In genomic region chr9:128504485-128505413, GRCh38 we compare ENCODE assay signal across 1 cellular context.
TF ChIP-seq lines count a peak whose summit lies in the region.

Gene GLE1, plus strand, starts transcription at chr9:128504719. Its CDS starts 87 bp downstream, at chr9:128504806.

TF ChIP-seq in HepG2, 621 proteins besides CTCF, POLR2A, EP300 and RAD21 (continued from another document and continues in another):
- 0 out of 2 replicates have a peak, but pooled peaks have one; percentile 35 for TF ChIP-seq NFKBIZ (CRISPR knock-in tag; IDR thresholded peaks at IDR 0.05)
- TF ChIP-seq PATZ1 (CRISPR knock-in tag; IDR thresholded peaks at IDR 0.05), result peak; percentile 68
- TF ChIP-seq KMT2A (CRISPR knock-in tag; IDR thresholded peaks at IDR 0.05), result peak; percentile 84
- no peak for TF ChIP-seq FOXP1 (IDR thresholded peaks at IDR 0.05)
- no peak for TF ChIP-seq FOXP1 (CRISPR knock-in tag; IDR thresholded peaks at IDR 0.05)
- TF ChIP-seq, protein P1, sequence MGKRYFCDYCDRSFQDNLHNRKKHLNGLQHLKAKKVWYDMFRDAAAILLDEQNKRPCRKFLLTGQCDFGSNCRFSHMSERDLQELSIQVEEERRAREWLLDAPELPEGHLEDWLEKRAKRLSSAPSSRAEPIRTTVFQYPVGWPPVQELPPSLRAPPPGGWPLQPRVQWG (CRISPR knock-in tag; IDR thresholded peaks at IDR 0.05; ENCODE audit: borderline replicate concordance, low read depth), result no peak
- TF ChIP-seq NKX3-1 (CRISPR knock-in tag; IDR thresholded peaks at IDR 0.05), result peak; percentile 81; the same call in 1 of the 2 replicates
- TF ChIP-seq ZNF121 (CRISPR knock-in tag; IDR thresholded peaks at IDR 0.05), result 0 out of 2 replicates have a peak, but pooled peaks have one; percentile 7
- 0 out of 2 replicates have a peak, but pooled peaks have one; percentile 66 for TF ChIP-seq SSRP1 (CRISPR knock-in tag; IDR thresholded peaks at IDR 0.05)
- no peak for TF ChIP-seq LRRFIP1 (CRISPR knock-in tag; conservative IDR thresholded peaks at IDR 0.05)
- TF ChIP-seq ZNF543 (CRISPR knock-in tag; IDR thresholded peaks at IDR 0.05), result peak; percentile 86
- peak; percentile 60 for TF ChIP-seq GABPA (IDR thresholded peaks at IDR 0.05; ENCODE audit: low read depth, low read length)
- peak; percentile 83 for TF ChIP-seq GABPA (CRISPR knock-in tag; IDR thresholded peaks at IDR 0.05; ENCODE audit: low read depth)
- TF ChIP-seq, protein P2, sequence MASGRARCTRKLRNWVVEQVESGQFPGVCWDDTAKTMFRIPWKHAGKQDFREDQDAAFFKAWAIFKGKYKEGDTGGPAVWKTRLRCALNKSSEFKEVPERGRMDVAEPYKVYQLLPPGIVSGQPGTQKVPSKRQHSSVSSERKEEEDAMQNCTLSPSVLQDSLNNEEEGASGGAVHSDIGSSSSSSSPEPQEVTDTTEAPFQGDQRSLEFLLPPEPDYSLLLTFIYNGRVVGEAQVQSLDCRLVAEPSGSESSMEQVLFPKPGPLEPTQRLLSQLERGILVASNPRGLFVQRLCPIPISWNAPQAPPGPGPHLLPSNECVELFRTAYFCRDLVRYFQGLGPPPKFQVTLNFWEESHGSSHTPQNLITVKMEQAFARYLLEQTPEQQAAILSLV (CRISPR knock-in tag; IDR thresholded peaks at IDR 0.05; ENCODE audit: borderline replicate concordance), result peak; percentile 96; the same call in 1 of the 2 replicates
- TF ChIP-seq, protein P3, sequence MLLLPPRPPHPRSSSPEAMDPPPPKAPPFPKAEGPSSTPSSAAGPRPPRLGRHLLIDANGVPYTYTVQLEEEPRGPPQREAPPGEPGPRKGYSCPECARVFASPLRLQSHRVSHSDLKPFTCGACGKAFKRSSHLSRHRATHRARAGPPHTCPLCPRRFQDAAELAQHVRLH (CRISPR knock-in tag; IDR thresholded peaks at IDR 0.05; ENCODE audit: borderline replicate concordance, low read depth), result peak; percentile 73; the same call in 1 of the 2 replicates
- no peak; the same call in 1 of the 2 replicates for TF ChIP-seq CBX5 (CRISPR knock-in tag; IDR thresholded peaks at IDR 0.05; ENCODE audit: borderline replicate concordance)
- TF ChIP-seq, protein P4, sequence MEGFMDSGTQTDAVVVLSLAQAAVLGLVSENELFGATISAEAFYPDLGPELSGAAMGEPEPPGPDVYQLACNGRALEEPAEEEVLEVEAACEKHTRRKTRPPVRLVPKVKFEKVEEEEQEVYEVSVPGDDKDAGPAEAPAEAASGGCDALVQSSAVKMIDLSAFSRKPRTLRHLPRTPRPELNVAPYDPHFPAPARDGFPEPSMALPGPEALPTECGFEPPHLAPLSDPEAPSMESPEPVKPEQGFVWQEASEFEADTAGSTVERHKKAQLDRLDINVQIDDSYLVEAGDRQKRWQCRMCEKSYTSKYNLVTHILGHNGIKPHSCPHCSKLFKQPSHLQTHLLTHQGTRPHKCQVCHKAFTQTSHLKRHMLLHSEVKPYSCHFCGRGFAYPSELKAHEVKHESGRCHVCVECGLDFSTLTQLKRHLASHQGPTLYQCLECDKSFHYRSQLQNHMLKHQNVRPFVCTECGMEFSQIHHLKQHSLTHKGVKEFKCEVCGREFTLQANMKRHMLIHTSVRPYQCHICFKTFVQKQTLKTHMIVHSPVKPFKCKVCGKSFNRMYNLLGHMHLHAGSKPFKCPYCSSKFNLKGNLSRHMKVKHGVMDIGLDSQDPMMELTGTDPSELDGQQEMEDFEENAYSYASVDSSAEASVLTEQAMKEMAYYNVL (CRISPR knock-in tag; IDR thresholded peaks at IDR 0.05; ENCODE audit: borderline replicate concordance), result no peak
- peak; percentile 67; the same call in 1 of the 2 replicates for TF ChIP-seq FOXK1 (CRISPR knock-in tag; IDR thresholded peaks at IDR 0.05; ENCODE audit: borderline replicate concordance, low read depth)
- TF ChIP-seq FLYWCH1 (CRISPR knock-in tag; IDR thresholded peaks at IDR 0.05), result no peak; the same call in 1 of the 2 replicates
- peak; percentile 87 for TF ChIP-seq ASH2L (IDR thresholded peaks at IDR 0.05; ENCODE audit: insufficient read length, low read depth, low read length)
- TF ChIP-seq DPF2 (CRISPR knock-in tag; IDR thresholded peaks at IDR 0.05; ENCODE audit: borderline replicate concordance, low read depth), result no peak
- no peak for TF ChIP-seq ZHX2 (IDR thresholded peaks at IDR 0.05; ENCODE audit: low read depth)
- no peak for TF ChIP-seq ZHX2 (CRISPR knock-in tag; IDR thresholded peaks at IDR 0.05; ENCODE audit: borderline replicate concordance)
- TF ChIP-seq ZNF44 (CRISPR knock-in tag; IDR thresholded peaks at IDR 0.05), result 0 out of 2 replicates have a peak, but pooled peaks have one; percentile 45
- peak; percentile 81 for TF ChIP-seq KDM5A (IDR thresholded peaks at IDR 0.05; ENCODE audit: borderline replicate concordance, low read length)
- peak; percentile 75 for TF ChIP-seq SALL1 (CRISPR knock-in tag; IDR thresholded peaks at IDR 0.05)
- TF ChIP-seq, protein P5, sequence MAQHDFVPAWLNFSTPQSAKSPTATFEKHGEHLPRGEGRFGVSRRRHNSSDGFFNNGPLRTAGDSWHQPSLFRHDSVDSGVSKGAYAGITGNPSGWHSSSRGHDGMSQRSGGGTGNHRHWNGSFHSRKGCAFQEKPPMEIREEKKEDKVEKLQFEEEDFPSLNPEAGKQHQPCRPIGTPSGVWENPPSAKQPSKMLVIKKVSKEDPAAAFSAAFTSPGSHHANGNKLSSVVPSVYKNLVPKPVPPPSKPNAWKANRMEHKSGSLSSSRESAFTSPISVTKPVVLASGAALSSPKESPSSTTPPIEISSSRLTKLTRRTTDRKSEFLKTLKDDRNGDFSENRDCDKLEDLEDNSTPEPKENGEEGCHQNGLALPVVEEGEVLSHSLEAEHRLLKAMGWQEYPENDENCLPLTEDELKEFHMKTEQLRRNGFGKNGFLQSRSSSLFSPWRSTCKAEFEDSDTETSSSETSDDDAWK (CRISPR knock-in tag; IDR thresholded peaks at IDR 0.05), result no peak
- TF ChIP-seq ZNF142 (CRISPR knock-in tag; IDR thresholded peaks at IDR 0.05), result peak; percentile 66; the same call in 1 of the 2 replicates
- TF ChIP-seq, protein P6, sequence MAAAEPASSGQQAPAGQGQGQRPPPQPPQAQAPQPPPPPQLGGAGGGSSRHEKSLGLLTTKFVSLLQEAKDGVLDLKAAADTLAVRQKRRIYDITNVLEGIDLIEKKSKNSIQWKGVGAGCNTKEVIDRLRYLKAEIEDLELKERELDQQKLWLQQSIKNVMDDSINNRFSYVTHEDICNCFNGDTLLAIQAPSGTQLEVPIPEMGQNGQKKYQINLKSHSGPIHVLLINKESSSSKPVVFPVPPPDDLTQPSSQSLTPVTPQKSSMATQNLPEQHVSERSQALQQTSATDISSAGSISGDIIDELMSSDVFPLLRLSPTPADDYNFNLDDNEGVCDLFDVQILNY (CRISPR knock-in tag; conservative IDR thresholded peaks at IDR 0.05), result peak; percentile 76; the same call in 1 of the 2 replicates
- TF ChIP-seq BATF2 (CRISPR knock-in tag; IDR thresholded peaks at IDR 0.05), result no peak
